11 cellular contexts compared by ENCODE assay signal in genomic region chr10:103921750-103922195, GRCh38. TPM values are rescaled to one million over a fixed set of nuclear protein-coding genes. Genes with fewer than 3 reads are reported as not detected.
A peak's percentile ranks its signal among the peaks of the same experiment; 100 is the strongest.
DNase-seq lines count a peak whose midpoint lies in the region; ATAC-seq, FAIRE-seq and TF ChIP-seq lines count a peak whose summit lies in the region.
"Had no signal": no experiment of that assay in that cellular context is flagged by ENCODE, and none has a peak within 500 bp of the region (broad histone marks: within the 10 kb centered on the region; RNA-seq: fewer than 3 reads in every experiment).

No MANE protein-coding gene starts in this region.

- H3K36me3 Mint-ChIP-seq in activated CD4-positive, alpha-beta T cell treated with anti-CD3 and anti-CD28 coated beads, Interleukin-2, amount 10 ng/mL, durations not matched to agents 24 days and 14 days (ENCODE audit: low read depth) = no peaks in the 10 kb centered on the region
- H3K36me3 Mint-ChIP-seq in natural killer cell treated with Interleukin-12 subunit alpha and Interleukin-12 subunit beta and Interleukin-15 and Interleukin-18, amount 100 ng/mL, for 72 hours = no peaks in the 10 kb centered on the region
- H3K36me3 Mint-ChIP-seq: activated naive CD8-positive, alpha-beta T cell had no signal

- H3K27me3 ChIP-seq in HCT116 (ENCODE audit: insufficient read depth, low read length) = no peaks in the 10 kb centered on the region

- H3K4me3 Mint-ChIP-seq in activated CD4-positive, alpha-beta T cell treated with anti-CD3 and anti-CD28 coated beads, Interleukin-2, amount 10 ng/mL, durations not matched to agents 24 days and 14 days = no peak overlapping the region
- no peak overlapping the region for H3K4me3 Mint-ChIP-seq in natural killer cell treated with Interleukin-12 subunit alpha and Interleukin-12 subunit beta and Interleukin-15 and Interleukin-18, amount 100 ng/mL, for 72 hours
- H3K4me3 Mint-ChIP-seq: activated naive CD8-positive, alpha-beta T cell had no signal

- CTCF ChIA-PET in HCT116 (lab: Charles Lee) = interaction anchor here (0.5 to 0.9 kb wide), 4 partner anchors 32 to 412 kb away, joined by 3 to 4 read pairs (median 3); no protein-coding TSS in a partner anchor

- ATAC-seq in HCT116 (no peak), GM21447 (IDR thresholded peaks at IDR 0.05; ENCODE audit: unreplicated experiment) (no peak)
- ATAC-seq in natural killer cell treated with Interleukin-12 subunit alpha and Interleukin-12 subunit beta and Interleukin-15 and Interleukin-18, amount 100 ng/mL, for 72 hours = no peak

- no peaks in the 10 kb centered on the region for H3K9me2 ChIP-seq in HCT116 (ENCODE audit: insufficient read depth)

- POLR2A ChIA-PET in HCT116 (lab: Charles Lee) = interaction anchor here (1.2 kb wide), 1 partner anchor 8 kb away, joined by 3 read pairs; no protein-coding TSS in a partner anchor

- RAD21 ChIA-PET in HCT116 (lab: Charles Lee; ENCODE audit: low non-redundant PET in 1 of 2, low total read pairs in 2 of 2, uncharacterized antibody in 2 of 2, unreplicated experiment in 2 of 2) = interaction anchor here in 1 of 2 experiments (0.6 kb wide), 1 partner anchor 369 kb away, joined by 3 read pairs; no protein-coding TSS in a partner anchor

- TF ChIP-seq CTCF in HCT116 (IDR thresholded peaks at IDR 0.05 in 2 of 3, conservative IDR thresholded peaks at IDR 0.05 in 1 of 3; ENCODE audit: borderline replicate concordance in 1 of 3, insufficient read depth in 1 of 3, low read depth in 2 of 3, low read length in 2 of 3) = peak in 2 of 3 experiments; percentile 6 to 24; a peak in 1 of 6 replicates
- no peak for TF ChIP-seq CTCF in kidney (IDR thresholded peaks at IDR 0.05; ENCODE audit: borderline replicate concordance, extremely low read depth, insufficient read depth)

- H3K27ac ChIP-seq in HCT116 (ENCODE audit: low read depth, low read length) (no peak overlapping the region), kidney (ENCODE audit: low read depth in 2 of 2, low read length in 2 of 2) (peak overlapping the region in 1 of 2 donors; percentile 23)

- no peak overlapping the region for H3K27ac Mint-ChIP-seq in activated CD4-positive, alpha-beta T cell treated with anti-CD3 and anti-CD28 coated beads, Interleukin-2, amount 10 ng/mL, durations not matched to agents 24 days and 14 days
- no peak overlapping the region for H3K27ac Mint-ChIP-seq in natural killer cell treated with Interleukin-12 subunit alpha and Interleukin-12 subunit beta and Interleukin-15 and Interleukin-18, amount 100 ng/mL, for 72 hours
- H3K27ac Mint-ChIP-seq: activated naive CD8-positive, alpha-beta T cell had no signal

- intact Hi-C loops in HCT116 (cut with micrococcal nuclease) = loop anchor here (5.0 kb wide), 1 partner anchor 46 kb away; the partner anchor contains the start of gene SLK
- intact Hi-C loops in activated CD4-positive, alpha-beta T cell treated with anti-CD3 and anti-CD28 coated beads, Interleukin-2, amount 10 ng/mL, durations not matched to agents 24 days and 14 days (cut with micrococcal nuclease) = no loop called here
- intact Hi-C loops in kidney (cut with DNase I) = no loop called here

- H3K36me3 ChIP-seq in HCT116 (ENCODE audit: control insufficient read depth in 1 of 2, insufficient read depth in 2 of 2, low read length in 2 of 2) (no peaks in the 10 kb centered on the region), kidney (ENCODE audit: control insufficient read depth in 1 of 2, insufficient read depth in 2 of 2, low read length in 2 of 2) (no peaks in the 10 kb centered on the region)

- H3K4me2 ChIP-seq in HCT116 (ENCODE audit: low read length) = peak overlapping the region; percentile 37

- DNase-seq in CMK (ENCODE audit: low read depth) = peak; percentile 87
- peak; percentile 44 for DNase-seq in HCT116 (ENCODE audit: low read depth, low spot score)
- peak; percentile 85 for DNase-seq in activated CD4-positive, alpha-beta T cell treated with anti-CD3 and anti-CD28 coated beads, Interleukin-2, amount 10 ng/mL, durations not matched to agents 24 days and 14 days
- peak; percentile 47 for DNase-seq in iPS-NIHi7 (ENCODE audit: extremely low spot score)
- no peak for DNase-seq in GM12892 (ENCODE audit: insufficient read length)
- DNase-seq in natural killer cell treated with Interleukin-12 subunit alpha and Interleukin-12 subunit beta and Interleukin-15 and Interleukin-18, amount 100 ng/mL, for 72 hours (ENCODE audit: low spot score) = no peak
- DNase-seq in kidney = no peak

- H3K9me3 Mint-ChIP-seq in activated CD4-positive, alpha-beta T cell treated with anti-CD3 and anti-CD28 coated beads, Interleukin-2, amount 10 ng/mL, durations not matched to agents 24 days and 14 days = no peaks in the 10 kb centered on the region
- H3K9me3 Mint-ChIP-seq in natural killer cell treated with Interleukin-12 subunit alpha and Interleukin-12 subunit beta and Interleukin-15 and Interleukin-18, amount 100 ng/mL, for 72 hours = no peaks in the 10 kb centered on the region

- H4K20me1 ChIP-seq in HCT116 (ENCODE audit: insufficient read depth) = no peaks in the 10 kb centered on the region

- BruUV-seq in HCT116 (replicated peaks; lab: Mats Ljungman, UMichigan) = no TSS peak

- H3K4me1 Mint-ChIP-seq in activated CD4-positive, alpha-beta T cell treated with anti-CD3 and anti-CD28 coated beads, Interleukin-2, amount 10 ng/mL, durations not matched to agents 24 days and 14 days = peaks cover 12% of the 10 kb centered on the region
- peaks cover 8 to 17% of the 10 kb centered on the region in 2 donors for H3K4me1 Mint-ChIP-seq in natural killer cell treated with Interleukin-12 subunit alpha and Interleukin-12 subunit beta and Interleukin-15 and Interleukin-18, amount 100 ng/mL, for 72 hours (ENCODE audit: low read depth in 2 of 2)

- H3K4me3 ChIP-seq in HCT116 (replicated peaks in 1 of 2; ENCODE audit: low read depth in 1 of 2, low read length in 2 of 2) = no peak overlapping the region
- no peak overlapping the region for H3K4me3 ChIP-seq in kidney (ENCODE audit: low read length in 2 of 2)

- H2AFZ ChIP-seq in HCT116 (ENCODE audit: low read depth, low read length, poor library complexity, severe bottlenecking) = peak overlapping the region; percentile 35

- no peaks in the 10 kb centered on the region for H3K9me3 ChIP-seq in HCT116 (ENCODE audit: control insufficient read depth in 1 of 2, insufficient read depth in 1 of 2, low read depth in 1 of 2, low read length in 2 of 2)
- no peaks in the 10 kb centered on the region for H3K9me3 ChIP-seq in kidney (ENCODE audit: control insufficient read depth in 1 of 2, low read length in 2 of 2)

- H3K4me1 ChIP-seq in HCT116 (ENCODE audit: control insufficient read depth in 1 of 2, insufficient read depth in 2 of 2, low read length in 2 of 2) (peaks cover 14 to 46% of the 10 kb centered on the region in 2 experiments), kidney (ENCODE audit: control insufficient read depth in 1 of 2, insufficient read depth in 1 of 2, low read depth in 1 of 2, low read length in 2 of 2) (peaks cover 7 to 9% of the 10 kb centered on the region in 2 donors)

- no peaks in the 10 kb centered on the region for H3K27me3 Mint-ChIP-seq in activated CD4-positive, alpha-beta T cell treated with anti-CD3 and anti-CD28 coated beads, Interleukin-2, amount 10 ng/mL, durations not matched to agents 24 days and 14 days
- no peaks in the 10 kb centered on the region for H3K27me3 Mint-ChIP-seq in natural killer cell treated with Interleukin-12 subunit alpha and Interleukin-12 subunit beta and Interleukin-15 and Interleukin-18, amount 100 ng/mL, for 72 hours
- H3K27me3 Mint-ChIP-seq: activated naive CD8-positive, alpha-beta T cell had no signal

- no peak overlapping the region for H3K9ac ChIP-seq in HCT116 (ENCODE audit: low read length)
- no peak overlapping the region for H3K9ac ChIP-seq in kidney (ENCODE audit: low read length in 2 of 2)

- TF ChIP-seq POLR2A in HCT116 (IDR thresholded peaks at IDR 0.05; ENCODE audit: borderline replicate concordance, extremely low read depth, insufficient read depth, insufficient read length) (no peak), GM12892 (IDR thresholded peaks at IDR 0.05; ENCODE audit: low read depth, low read length) (no peak)

- H3K79me2 ChIP-seq in HCT116 (ENCODE audit: insufficient read depth, low read length) = peaks cover 8% of the 10 kb centered on the region

- TF ChIP-seq RAD21 in HCT116 (IDR thresholded peaks at IDR 0.05; ENCODE audit: low read depth) = no peak

- FAIRE-seq in GM12892 (lab: Jason Lieb, UNC) = no peak
- FAIRE-seq in kidney (lab: Jason Lieb, UNC) = no peak
- FAIRE-seq: G401.6, keratinocyte had no signal

TF ChIP-seq in HCT116, 20 proteins besides CTCF, POLR2A, EP300 and RAD21 (continues in another document):
- TF ChIP-seq EZH2 (IDR thresholded peaks at IDR 0.05) = no peak
- TF ChIP-seq CEBPB (IDR thresholded peaks at IDR 0.05; ENCODE audit: low read depth) = no peak
- no peak for TF ChIP-seq SRF (IDR thresholded peaks at IDR 0.05; ENCODE audit: low read depth)
- TF ChIP-seq POLR2AphosphoS5 (IDR thresholded peaks at IDR 0.05; ENCODE audit: low read depth, low read length) = no peak; the same call in 1 of the 2 replicates
- TF ChIP-seq SIN3A (IDR thresholded peaks at IDR 0.05; ENCODE audit: low read depth) = no peak
- no peak for TF ChIP-seq ATF3 (IDR thresholded peaks at IDR 0.05)
- TF ChIP-seq MAX (IDR thresholded peaks at IDR 0.05) = no peak

RNA-seq across cellular contexts. Expression of gene STN1, which starts 3.8 kb away (rescaled TPM):
- total RNA-seq in HCT116 (2021; ENCODE audit: unreplicated experiment) = 74.7 TPM
- 55.0 and 72.1 TPM in 2 replicates for polyA plus RNA-seq in HCT116 (2012)
- total RNA-seq in activated CD4-positive, alpha-beta T cell treated with anti-CD3 and anti-CD28 coated beads, Interleukin-2, amount 10 ng/mL, durations not matched to agents 24 days and 14 days = 23.6 and 24.1 TPM in 2 replicates
- polyA plus RNA-seq in GM12892 (2012; ENCODE audit: missing spikeins) = 29.9 TPM
- 10 to 100 TPM; 11.4 to 14.5 TPM for total RNA-seq in natural killer cell treated with Interleukin-12 subunit alpha and Interleukin-12 subunit beta and Interleukin-15 and Interleukin-18, amount 100 ng/mL, for 72 hours
- 30.1 TPM for total RNA-seq in kidney
- polyA plus RNA-seq in kidney (ENCODE audit: insufficient read depth, low read depth, low replicate concordance) = 29.4 TPM

RNA-seq across cellular contexts. Expression of gene SLK, which starts 45.2 kb away (rescaled TPM):
- total RNA-seq in HCT116 (2021; ENCODE audit: unreplicated experiment) = 44.2 TPM
- polyA plus RNA-seq in HCT116 (2012) = 9.4 and 13.3 TPM in 2 replicates
- total RNA-seq in activated CD4-positive, alpha-beta T cell treated with anti-CD3 and anti-CD28 coated beads, Interleukin-2, amount 10 ng/mL, durations not matched to agents 24 days and 14 days = 22.9 and 27.1 TPM in 2 replicates
- polyA plus RNA-seq in GM12892 (2012; ENCODE audit: missing spikeins) = 10.0 TPM
- 10 to 100 TPM; 26.3 to 32.1 TPM for total RNA-seq in natural killer cell treated with Interleukin-12 subunit alpha and Interleukin-12 subunit beta and Interleukin-15 and Interleukin-18, amount 100 ng/mL, for 72 hours
- 45.5 TPM for total RNA-seq in kidney
- 12.3 TPM for polyA plus RNA-seq in kidney (ENCODE audit: insufficient read depth, low read depth, low replicate concordance)

Comparison
In these comparisons a context has a peak if more than half of its experiments do, and no peak if none do; other contexts are left out.
1. DNase-seq: peak in CMK (single experiment), HCT116 (single experiment), activated CD4-positive, alpha-beta T cell treated with anti-CD3 and anti-CD28 coated beads, Interleukin-2, amount 10 ng/mL, durations not matched to agents 24 days and 14 days (single experiment) and iPS-NIHi7 (single experiment); none in GM12892 (single experiment), natural killer cell treated with Interleukin-12 subunit alpha and Interleukin-12 subunit beta and Interleukin-15 and Interleukin-18, amount 100 ng/mL, for 72 hours (single experiment) and kidney (single experiment).